Comparison of ENCODE assay signal across 21 cellular contexts in genomic region chr1:244053831-244054230, GRCh38. TPM values are rescaled to one million over a fixed set of nuclear protein-coding genes. Genes with fewer than 3 reads are reported as not detected.
DNase-seq lines count a peak whose midpoint lies in the region; ATAC-seq and TF ChIP-seq lines count a peak whose summit lies in the region.
"Had no signal": no experiment of that assay in that cellular context is flagged by ENCODE, and none has a peak within 500 bp of the region (broad histone marks: within the 10 kb centered on the region; RNA-seq: fewer than 3 reads in every experiment).

No MANE protein-coding gene starts in this region.

- H3K27ac Mint-ChIP-seq in neural crest cell (ENCODE audit: unreplicated experiment): no peak overlapping the region
- H3K27ac Mint-ChIP-seq: activated T-helper 2 cell treated with anti-CD3 and anti-CD28 coated beads, Interferon-gamma antibody, Interleukin-2, Interleukin-4, amounts not matched to agents 10 μg/mL and 5 μg/mL and 100 μg/mL, durations not matched to agents 14 hours and 24 hours and 36 hours had no signal

- TF ChIP-seq CTCF in neural crest cell (conservative IDR thresholded peaks at IDR 0.05): no peak

- H3K4me3 Mint-ChIP-seq in neural crest cell: no peak overlapping the region
- H3K4me3 Mint-ChIP-seq: central memory CD8-positive, alpha-beta T cell; nephron progenitor cell had no signal

- no peaks in the 10 kb centered on the region for H3K36me3 Mint-ChIP-seq in neural crest cell (ENCODE audit: low read depth)

- H3K9me3 Mint-ChIP-seq in neural crest cell: no peaks in the 10 kb centered on the region
- H3K9me3 Mint-ChIP-seq: activated T-helper 2 cell treated with anti-CD3 and anti-CD28 coated beads, Interferon-gamma antibody, Interleukin-2, Interleukin-4, amounts not matched to agents 10 μg/mL and 5 μg/mL and 100 μg/mL, durations not matched to agents 14 hours and 24 hours and 36 hours; central memory CD8-positive, alpha-beta T cell; nephron progenitor cell had no signal

- DNase-seq in NCI-H82 (lab: John Stamatoyannopoulos, UW) (peak; percentile 62), cerebellar cortex (ENCODE audit: low spot score) (peak; percentile 74), neural crest cell (ENCODE audit: low read depth, low spot score) (peak; percentile 48), superior temporal gyrus (ENCODE audit: extremely low spot score) (peak; percentile 93), Right ventricle myocardium superior (no peak), NCI-H524 treated with DMSO at 0.1 percent for 48 hours (lab: John Stamatoyannopoulos, UW) (no peak)
- DNase-seq: AML-193, GDM1, H7, MV-4-11, NCI-H2029, NCI-H510A treated with DMSO at 0.1 percent for 48 hours, nephron progenitor cell, SHP77 treated with DMSO at 0.1 percent for 48 hours, sigmoid colon, stomach, T-helper 9 cell had no signal

- ATAC-seq in Right ventricle myocardium superior (ENCODE audit: poor library complexity): no peak
- no peak for ATAC-seq in HG02571 (IDR thresholded peaks at IDR 0.05; ENCODE audit: unreplicated experiment)
- ATAC-seq: K562 had no signal

- intact Hi-C loops in Right ventricle myocardium superior (cut with DNase I): no loop called here

- H3K4me1 Mint-ChIP-seq in neural crest cell: peaks cover 31% of the 10 kb centered on the region

- no peaks in the 10 kb centered on the region for H3K27me3 Mint-ChIP-seq in neural crest cell (ENCODE audit: low read depth)
- H3K27me3 Mint-ChIP-seq: central memory CD8-positive, alpha-beta T cell had no signal

RNA-seq across cellular contexts. Expression of gene ZBTB18, which starts 2.7 kb away (rescaled TPM):
- 29.3 and 30.3 TPM in 2 replicates for total RNA-seq in neural crest cell
- total RNA-seq in Right ventricle myocardium superior: 29.9 TPM

Comparison
In these comparisons a context has a peak if more than half of its experiments do, and no peak if none do; other contexts are left out.
1. DNase-seq: peak in NCI-H82 (single experiment), cerebellar cortex (single experiment), neural crest cell (single experiment) and superior temporal gyrus (single experiment); none in Right ventricle myocardium superior (single experiment) and NCI-H524 treated with DMSO at 0.1 percent for 48 hours (single experiment).